Comparison of ENCODE assay signal across 1 cellular context in genomic region chr17:40818343-40818732, GRCh38.
TF ChIP-seq lines count a peak whose summit lies in the region.

No MANE protein-coding gene starts in this region.

TF ChIP-seq in GM23338, 12 proteins besides CTCF, POLR2A, EP300 and RAD21 (continued from another document):
- TF ChIP-seq ZNF462 (CRISPR knock-in tag; IDR thresholded peaks at IDR 0.05) (no peak), EZH2 (IDR thresholded peaks at IDR 0.05; ENCODE audit: low read depth, unreplicated experiment) (no peak), ZNF114 (CRISPR knock-in tag; IDR thresholded peaks at IDR 0.05) (no peak), ZNF331 (CRISPR knock-in tag; IDR thresholded peaks at IDR 0.05; ENCODE audit: low read depth) (no peak), NANOG (IDR thresholded peaks at IDR 0.05; ENCODE audit: borderline replicate concordance) (no peak), EZH2phosphoT487 (IDR thresholded peaks at IDR 0.05; ENCODE audit: unreplicated experiment) (no peak), STAT1 (IDR thresholded peaks at IDR 0.05; ENCODE audit: unreplicated experiment) (no peak)
- TF ChIP-seq, protein P1, sequence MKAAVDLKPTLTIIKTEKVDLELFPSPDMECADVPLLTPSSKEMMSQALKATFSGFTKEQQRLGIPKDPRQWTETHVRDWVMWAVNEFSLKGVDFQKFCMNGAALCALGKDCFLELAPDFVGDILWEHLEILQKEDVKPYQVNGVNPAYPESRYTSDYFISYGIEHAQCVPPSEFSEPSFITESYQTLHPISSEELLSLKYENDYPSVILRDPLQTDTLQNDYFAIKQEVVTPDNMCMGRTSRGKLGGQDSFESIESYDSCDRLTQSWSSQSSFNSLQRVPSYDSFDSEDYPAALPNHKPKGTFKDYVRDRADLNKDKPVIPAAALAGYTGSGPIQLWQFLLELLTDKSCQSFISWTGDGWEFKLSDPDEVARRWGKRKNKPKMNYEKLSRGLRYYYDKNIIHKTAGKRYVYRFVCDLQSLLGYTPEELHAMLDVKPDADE (IDR thresholded peaks at IDR 0.05), result no peak
- TF ChIP-seq, protein P2, sequence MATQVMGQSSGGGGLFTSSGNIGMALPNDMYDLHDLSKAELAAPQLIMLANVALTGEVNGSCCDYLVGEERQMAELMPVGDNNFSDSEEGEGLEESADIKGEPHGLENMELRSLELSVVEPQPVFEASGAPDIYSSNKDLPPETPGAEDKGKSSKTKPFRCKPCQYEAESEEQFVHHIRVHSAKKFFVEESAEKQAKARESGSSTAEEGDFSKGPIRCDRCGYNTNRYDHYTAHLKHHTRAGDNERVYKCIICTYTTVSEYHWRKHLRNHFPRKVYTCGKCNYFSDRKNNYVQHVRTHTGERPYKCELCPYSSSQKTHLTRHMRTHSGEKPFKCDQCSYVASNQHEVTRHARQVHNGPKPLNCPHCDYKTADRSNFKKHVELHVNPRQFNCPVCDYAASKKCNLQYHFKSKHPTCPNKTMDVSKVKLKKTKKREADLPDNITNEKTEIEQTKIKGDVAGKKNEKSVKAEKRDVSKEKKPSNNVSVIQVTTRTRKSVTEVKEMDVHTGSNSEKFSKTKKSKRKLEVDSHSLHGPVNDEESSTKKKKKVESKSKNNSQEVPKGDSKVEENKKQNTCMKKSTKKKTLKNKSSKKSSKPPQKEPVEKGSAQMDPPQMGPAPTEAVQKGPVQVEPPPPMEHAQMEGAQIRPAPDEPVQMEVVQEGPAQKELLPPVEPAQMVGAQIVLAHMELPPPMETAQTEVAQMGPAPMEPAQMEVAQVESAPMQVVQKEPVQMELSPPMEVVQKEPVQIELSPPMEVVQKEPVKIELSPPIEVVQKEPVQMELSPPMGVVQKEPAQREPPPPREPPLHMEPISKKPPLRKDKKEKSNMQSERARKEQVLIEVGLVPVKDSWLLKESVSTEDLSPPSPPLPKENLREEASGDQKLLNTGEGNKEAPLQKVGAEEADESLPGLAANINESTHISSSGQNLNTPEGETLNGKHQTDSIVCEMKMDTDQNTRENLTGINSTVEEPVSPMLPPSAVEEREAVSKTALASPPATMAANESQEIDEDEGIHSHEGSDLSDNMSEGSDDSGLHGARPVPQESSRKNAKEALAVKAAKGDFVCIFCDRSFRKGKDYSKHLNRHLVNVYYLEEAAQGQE (IDR thresholded peaks at IDR 0.05; ENCODE audit: unreplicated experiment), result no peak
